In genomic region chr12:121138284-121138683, GRCh38 we compare ENCODE assay signal across 26 cellular contexts. TPM values are rescaled to one million over a fixed set of nuclear protein-coding genes. Genes with fewer than 3 reads are reported as not detected.
DNase-seq lines count a peak whose midpoint lies in the region; ATAC-seq and TF ChIP-seq lines count a peak whose summit lies in the region.
"Had no signal": no experiment of that assay in that cellular context is flagged by ENCODE, and none has a peak within 500 bp of the region (broad histone marks: within the 10 kb centered on the region; RNA-seq: fewer than 3 reads in every experiment).

No MANE protein-coding gene starts in this region.

- no peak for DNase-seq in activated naive CD8-positive, alpha-beta T cell treated with anti-CD3 and anti-CD28 coated beads, Interleukin-2, amount 10 ng/mL, durations not matched to agents 7 days and 5 days
- DNase-seq in activated naive CD8-positive, alpha-beta T cell treated with anti-CD3 and anti-CD28 coated beads for 36 hours: no peak
- DNase-seq in RKO (ENCODE audit: low spot score): peak; percentile 12
- no peak for DNase-seq in dorsolateral prefrontal cortex
- DNase-seq in testis: peak; percentile 84
- DNase-seq in activated CD4-positive, alpha-beta T cell treated with anti-CD3 and anti-CD28 coated beads for 48 hours: no peak
- no peak for DNase-seq in stimulated activated CD4-positive, alpha-beta T cell treated with anti-CD3 and anti-CD28 coated beads, Interleukin-4, amount 100 ng/mL, for 24 hours
- DNase-seq: activated B cell treated with CpG ODN at 0.5 μM for 24 hours; activated CD4-positive, alpha-beta T cell treated with anti-CD3 and anti-CD28 coated beads, Interleukin-2, amount 50 U/mL, for 4 hours; activated CD8-positive, alpha-beta memory T cell treated with anti-CD3 and anti-CD28 coated beads, Interleukin-2, amount 50 U/mL, for 4 hours; BE2C; COR-L47; effector CD8-positive, alpha-beta T cell; HFFc6; hippocampal formation; KG1; left ventricle myocardium inferior; naive thymus-derived CD4-positive, alpha-beta T cell; NCI-H1694; NCI-H2171; NCI-H524 treated with DMSO at 0.1 percent for 48 hours; stimulated activated CD4-positive, alpha-beta T cell treated with anti-CD3 and anti-CD28 coated beads, Interleukin-2, amount 100 ng/mL, for 48 hours had no signal

- H3K4me1 Mint-ChIP-seq in activated naive CD8-positive, alpha-beta T cell treated with anti-CD3 and anti-CD28 coated beads, Interleukin-2, amount 10 ng/mL, durations not matched to agents 7 days and 5 days: peaks cover 18% of the 10 kb centered on the region
- peaks cover 21% of the 10 kb centered on the region for H3K4me1 Mint-ChIP-seq in activated naive CD8-positive, alpha-beta T cell treated with anti-CD3 and anti-CD28 coated beads for 36 hours

- no peak for TF ChIP-seq POLR2A in testis (IDR thresholded peaks at IDR 0.05)

- H3K4me3 ChIP-seq in dorsolateral prefrontal cortex (no peak overlapping the region), testis (peak overlapping the region in 1 of 2 donors; percentile 16)
- H3K4me3 ChIP-seq: esophagus muscularis mucosa, left ventricle myocardium inferior had no signal

- peak overlapping the region; percentile 62 for H3K27ac Mint-ChIP-seq in activated naive CD8-positive, alpha-beta T cell treated with anti-CD3 and anti-CD28 coated beads, Interleukin-2, amount 10 ng/mL, durations not matched to agents 7 days and 5 days
- H3K27ac Mint-ChIP-seq in activated naive CD8-positive, alpha-beta T cell treated with anti-CD3 and anti-CD28 coated beads for 36 hours: no peak overlapping the region
- H3K27ac Mint-ChIP-seq: activated B cell treated with CpG ODN at 0.5 μM for 24 hours; HFFc6; naive thymus-derived CD4-positive, alpha-beta T cell; stimulated activated memory B cell treated with anti-CD40 and anti-IgM and Interleukin-4, amounts not matched to agents 10 μg/mL and 1 μg/mL and 100 μg/mL, for 72 hours had no signal

- no peaks in the 10 kb centered on the region for H3K9me3 ChIP-seq in testis
- H3K9me3 ChIP-seq: BE2C, esophagus muscularis mucosa, left ventricle myocardium inferior had no signal

- 65 to 68% methylated on average over 5 of the region's 5 CpGs for WGBS in testis, 2 donors

- peaks cover 15% of the 10 kb centered on the region for H3K36me3 Mint-ChIP-seq in activated naive CD8-positive, alpha-beta T cell treated with anti-CD3 and anti-CD28 coated beads, Interleukin-2, amount 10 ng/mL, durations not matched to agents 7 days and 5 days
- H3K36me3 Mint-ChIP-seq in activated naive CD8-positive, alpha-beta T cell treated with anti-CD3 and anti-CD28 coated beads for 36 hours: peaks cover 3% of the 10 kb centered on the region
- H3K36me3 Mint-ChIP-seq: stimulated activated memory B cell treated with anti-CD40 and anti-IgM and Interleukin-4, amounts not matched to agents 10 μg/mL and 1 μg/mL and 100 μg/mL, for 72 hours had no signal

- H3K36me3 ChIP-seq in testis (ENCODE audit: low read depth, missing control alignments): no peaks in the 10 kb centered on the region
- H3K36me3 ChIP-seq: BE2C, esophagus muscularis mucosa, left ventricle myocardium inferior had no signal

- peaks cover 4% of the 10 kb centered on the region for H3K9me3 Mint-ChIP-seq in activated naive CD8-positive, alpha-beta T cell treated with anti-CD3 and anti-CD28 coated beads, Interleukin-2, amount 10 ng/mL, durations not matched to agents 7 days and 5 days
- no peaks in the 10 kb centered on the region for H3K9me3 Mint-ChIP-seq in activated naive CD8-positive, alpha-beta T cell treated with anti-CD3 and anti-CD28 coated beads for 36 hours
- H3K9me3 Mint-ChIP-seq: activated B cell treated with CpG ODN at 0.5 μM for 24 hours; activated naive CD4-positive, alpha-beta T cell treated with anti-CD3 and anti-CD28 coated beads, Interleukin-2, amount 50 U/mL, for 72 hours; HFFc6; stimulated activated memory B cell treated with anti-CD40 and anti-IgM and Interleukin-4, amounts not matched to agents 10 μg/mL and 1 μg/mL and 100 μg/mL, for 72 hours had no signal

- TF ChIP-seq CTCF in dorsolateral prefrontal cortex (IDR thresholded peaks at IDR 0.05 in 54 of 56, conservative IDR thresholded peaks at IDR 0.05 in 2 of 56; ENCODE audit: low read depth in 1 of 56, partially characterized antibody in 56 of 56): no peak
- TF ChIP-seq CTCF in testis (IDR thresholded peaks at IDR 0.05): no peak

- POLR2A ChIA-PET in activated naive CD8-positive, alpha-beta T cell treated with anti-CD3 and anti-CD28 coated beads, Interleukin-2, amount 10 ng/mL, durations not matched to agents 7 days and 5 days (lab: Charles Lee): interaction anchor here (0.6 kb wide), 1 partner anchor 97 kb away, joined by 3 read pairs; no protein-coding TSS in a partner anchor

- H3K27me3 ChIP-seq in dorsolateral prefrontal cortex (no peaks in the 10 kb centered on the region), testis (no peaks in the 10 kb centered on the region)
- H3K27me3 ChIP-seq: BE2C, esophagus muscularis mucosa had no signal

- no peak overlapping the region for H3K4me3 Mint-ChIP-seq in activated naive CD8-positive, alpha-beta T cell treated with anti-CD3 and anti-CD28 coated beads, Interleukin-2, amount 10 ng/mL, durations not matched to agents 7 days and 5 days
- no peak overlapping the region for H3K4me3 Mint-ChIP-seq in activated naive CD8-positive, alpha-beta T cell treated with anti-CD3 and anti-CD28 coated beads for 36 hours
- H3K4me3 Mint-ChIP-seq: activated B cell treated with CpG ODN at 0.5 μM for 24 hours; HFFc6; naive thymus-derived CD4-positive, alpha-beta T cell; stimulated activated memory B cell treated with anti-CD40 and anti-IgM and Interleukin-4, amounts not matched to agents 10 μg/mL and 1 μg/mL and 100 μg/mL, for 72 hours had no signal

- H3K27me3 Mint-ChIP-seq in activated naive CD8-positive, alpha-beta T cell treated with anti-CD3 and anti-CD28 coated beads, Interleukin-2, amount 10 ng/mL, durations not matched to agents 7 days and 5 days: no peaks in the 10 kb centered on the region
- H3K27me3 Mint-ChIP-seq in activated naive CD8-positive, alpha-beta T cell treated with anti-CD3 and anti-CD28 coated beads for 36 hours: no peaks in the 10 kb centered on the region
- H3K27me3 Mint-ChIP-seq: activated B cell treated with CpG ODN at 0.5 μM for 24 hours; naive thymus-derived CD4-positive, alpha-beta T cell; stimulated activated memory B cell treated with anti-CD40 and anti-IgM and Interleukin-4, amounts not matched to agents 10 μg/mL and 1 μg/mL and 100 μg/mL, for 72 hours had no signal

- no peak for ATAC-seq in activated naive CD8-positive, alpha-beta T cell treated with anti-CD3 and anti-CD28 coated beads, Interleukin-2, amount 10 ng/mL, durations not matched to agents 7 days and 5 days (ENCODE audit: low read depth)
- no peak for ATAC-seq in GM19035 (IDR thresholded peaks at IDR 0.05; ENCODE audit: unreplicated experiment)
- ATAC-seq: activated naive CD4-positive, alpha-beta T cell treated with anti-CD3 and anti-CD28 coated beads, Interleukin-2, amount 50 U/mL, for 72 hours; naive thymus-derived CD4-positive, alpha-beta T cell; stimulated activated memory B cell treated with anti-CD40 and anti-IgM and Interleukin-4, amounts not matched to agents 10 μg/mL and 1 μg/mL and 100 μg/mL, for 72 hours had no signal

- peaks cover 13% of the 10 kb centered on the region for H3K4me1 ChIP-seq in testis
- H3K4me1 ChIP-seq: BE2C had no signal

- peak overlapping the region in 46 of 59 donors; percentile 9 to 99 (median 62) for H3K27ac ChIP-seq in dorsolateral prefrontal cortex
- no peak overlapping the region for H3K27ac ChIP-seq in testis
- H3K27ac ChIP-seq: esophagus muscularis mucosa, left ventricle myocardium inferior had no signal

- intact Hi-C loops in dorsolateral prefrontal cortex (cut with DNase I): no loop called here
- intact Hi-C loops in testis (cut with DNase I; ENCODE audit: low total_unique reads): no loop called here

RNA-seq across cellular contexts. Expression of gene P2RX7, which starts 5.6 kb away (rescaled TPM):
- total RNA-seq in activated naive CD8-positive, alpha-beta T cell treated with anti-CD3 and anti-CD28 coated beads, Interleukin-2, amount 10 ng/mL, durations not matched to agents 7 days and 5 days: 1 to 10 TPM; 6.6 to 7.0 TPM
- 1 to 10 TPM; 3.6 to 3.9 TPM for total RNA-seq in activated naive CD8-positive, alpha-beta T cell treated with anti-CD3 and anti-CD28 coated beads for 36 hours
- total RNA-seq in dorsolateral prefrontal cortex: 100 to 1,000 TPM in 20 of 120 experiments, 10 to 100 TPM in 100; 21.6 to 148 (median 62.3) TPM
- total RNA-seq in testis: 10 to 100 TPM in 1 of 2 donors, 1 to 10 TPM in 1; 5.6 to 12.8 TPM
- polyA plus RNA-seq in testis (ENCODE audit: insufficient read depth, low read depth, low replicate concordance): 3.0 TPM

Comparison
In these comparisons a context has a peak if more than half of its experiments do, and no peak if none do; other contexts are left out.
1. DNase-seq: peak in RKO (single experiment) and testis (single experiment); none in activated naive CD8-positive, alpha-beta T cell treated with anti-CD3 and anti-CD28 coated beads, Interleukin-2, amount 10 ng/mL, durations not matched to agents 7 days and 5 days (single experiment), activated naive CD8-positive, alpha-beta T cell treated with anti-CD3 and anti-CD28 coated beads for 36 hours (single experiment), dorsolateral prefrontal cortex (0 of 10), activated CD4-positive, alpha-beta T cell treated with anti-CD3 and anti-CD28 coated beads for 48 hours (single experiment) and stimulated activated CD4-positive, alpha-beta T cell treated with anti-CD3 and anti-CD28 coated beads, Interleukin-4, amount 100 ng/mL, for 24 hours (single experiment).
2. H3K27ac ChIP-seq: peak in dorsolateral prefrontal cortex (46 of 59); none in testis (0 of 2).